Comparison of ENCODE assay signal across 1 cellular context in the genomic region with DNA sequence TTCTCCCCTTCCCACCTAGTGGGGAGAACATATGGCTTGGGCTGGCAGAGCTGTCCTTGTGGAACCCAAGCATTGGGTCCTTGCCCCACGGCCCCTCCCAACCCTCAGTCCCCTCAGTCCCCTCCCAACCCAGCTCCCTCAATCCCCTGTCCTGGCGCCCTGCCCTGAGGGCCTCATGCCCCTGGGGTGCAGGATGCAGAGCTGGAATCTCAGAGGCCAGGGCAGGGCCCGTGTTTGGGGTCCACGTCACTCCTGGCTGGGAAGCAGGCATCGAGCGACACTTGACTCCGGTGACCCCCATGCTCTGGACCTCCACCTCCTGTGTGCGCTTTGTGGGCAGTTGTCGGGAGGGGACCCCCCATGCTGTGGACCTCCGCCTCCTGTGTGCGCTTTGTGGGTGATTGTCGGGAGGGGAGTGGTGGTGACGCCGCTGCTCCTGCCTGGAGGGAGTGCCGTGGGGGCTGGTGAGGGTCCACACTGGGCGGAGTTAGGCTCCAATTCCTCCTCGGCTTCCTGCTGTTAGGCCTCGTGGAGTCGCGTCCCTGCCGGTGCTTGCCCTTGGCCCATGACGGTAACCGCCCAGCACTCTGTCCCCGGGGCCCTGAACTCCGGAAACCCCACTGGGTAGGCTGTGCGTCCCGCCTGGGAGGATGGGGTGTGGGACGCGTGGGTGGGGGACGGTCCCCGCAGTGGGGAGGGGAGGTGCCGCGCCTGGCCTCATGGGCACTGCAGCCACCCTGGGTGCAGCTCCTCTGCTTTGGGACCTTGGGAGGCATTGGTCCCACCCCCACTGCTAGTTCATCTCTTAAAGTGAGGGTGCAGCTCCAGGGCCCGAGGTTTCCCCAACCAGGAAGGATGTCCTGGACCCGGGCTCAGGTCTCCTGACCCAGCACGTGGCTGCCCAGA.
TF ChIP-seq lines count a peak whose summit lies in the region.

No MANE protein-coding gene starts in this region.

TF ChIP-seq in K562, 482 proteins besides CTCF, POLR2A, EP300 and RAD21:
- TF ChIP-seq POLR2G (IDR thresholded peaks at IDR 0.05; ENCODE audit: low read depth, low read length) (peak; percentile 59; the same call in 1 of the 2 replicates), DPF2 (IDR thresholded peaks at IDR 0.05) (no peak), ZNF586 (CRISPR knock-in tag; conservative IDR thresholded peaks at IDR 0.05) (no peak), PHB (CRISPR knock-in tag; IDR thresholded peaks at IDR 0.05) (no peak), ZNF253 (CRISPR knock-in tag; conservative IDR thresholded peaks at IDR 0.05) (no peak), YBX1 (IDR thresholded peaks at IDR 0.05) (no peak), RBM14 (IDR thresholded peaks at IDR 0.05; ENCODE audit: borderline replicate concordance, insufficient read depth, low read depth, low read length) (no peak), SP2 (IDR thresholded peaks at IDR 0.05; ENCODE audit: extremely low read depth, low read depth, low read length, poor library complexity, severe bottlenecking) (no peak), RBM22 (IDR thresholded peaks at IDR 0.05; ENCODE audit: low read depth, low read length, poor library complexity, severe bottlenecking) (peak; percentile 47), ZFP36 (IDR thresholded peaks at IDR 0.05; ENCODE audit: low read depth, low read length, partially characterized antibody) (no peak)
- TF ChIP-seq, protein P1, sequence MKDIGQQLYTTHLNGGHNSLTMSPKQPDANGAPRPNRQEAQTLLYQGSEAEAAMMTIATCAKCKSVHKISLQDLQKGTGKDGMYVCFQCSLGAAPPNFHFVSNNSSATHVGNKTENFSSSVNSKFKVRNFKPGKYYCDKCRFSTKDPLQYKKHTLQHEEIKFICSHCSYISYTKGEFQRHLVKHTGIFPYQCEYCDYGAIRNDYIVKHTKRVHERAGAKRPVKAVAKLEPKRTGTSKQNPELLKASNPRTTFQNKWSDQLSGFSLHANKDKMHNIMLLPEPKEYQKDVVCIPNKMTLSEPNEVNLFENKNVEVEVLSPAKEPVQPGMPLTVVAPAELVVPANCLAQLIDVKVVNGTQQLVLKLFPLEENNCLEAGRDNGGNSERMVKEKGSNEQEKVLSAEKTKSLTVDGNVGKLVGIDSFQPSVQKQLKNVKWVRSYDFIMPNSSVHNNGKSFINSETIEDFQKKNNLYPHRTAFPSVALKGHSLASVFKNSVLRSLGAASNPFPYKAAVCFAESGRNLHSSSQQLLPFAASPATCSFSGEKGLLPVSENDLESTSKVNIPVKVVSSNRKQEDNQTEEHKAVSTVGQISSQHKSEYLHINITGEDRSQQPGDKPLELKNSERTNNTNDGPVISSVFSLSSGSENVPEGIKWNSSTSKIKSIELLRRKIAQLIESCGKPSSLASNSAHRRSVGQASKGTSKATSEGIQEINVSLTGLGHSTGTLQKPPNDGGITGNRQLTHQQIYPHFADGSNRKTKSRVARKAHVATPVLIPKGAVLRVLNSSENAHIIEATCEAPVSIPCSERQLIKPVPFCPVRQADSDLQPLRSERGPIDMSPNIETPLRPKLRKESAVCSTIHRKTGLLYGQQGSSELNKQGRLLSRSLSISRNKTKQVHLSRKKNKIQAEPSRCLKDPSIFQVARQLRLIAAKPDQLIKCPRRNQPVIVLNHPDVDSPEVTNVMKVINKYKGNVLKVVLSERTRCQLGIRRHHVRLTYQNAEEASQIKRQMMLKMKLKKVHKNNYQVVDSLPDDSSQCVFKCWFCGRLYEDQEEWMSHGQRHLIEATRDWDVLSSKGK (CRISPR knock-in tag; IDR thresholded peaks at IDR 0.05) = no peak
